In the genomic region with DNA sequence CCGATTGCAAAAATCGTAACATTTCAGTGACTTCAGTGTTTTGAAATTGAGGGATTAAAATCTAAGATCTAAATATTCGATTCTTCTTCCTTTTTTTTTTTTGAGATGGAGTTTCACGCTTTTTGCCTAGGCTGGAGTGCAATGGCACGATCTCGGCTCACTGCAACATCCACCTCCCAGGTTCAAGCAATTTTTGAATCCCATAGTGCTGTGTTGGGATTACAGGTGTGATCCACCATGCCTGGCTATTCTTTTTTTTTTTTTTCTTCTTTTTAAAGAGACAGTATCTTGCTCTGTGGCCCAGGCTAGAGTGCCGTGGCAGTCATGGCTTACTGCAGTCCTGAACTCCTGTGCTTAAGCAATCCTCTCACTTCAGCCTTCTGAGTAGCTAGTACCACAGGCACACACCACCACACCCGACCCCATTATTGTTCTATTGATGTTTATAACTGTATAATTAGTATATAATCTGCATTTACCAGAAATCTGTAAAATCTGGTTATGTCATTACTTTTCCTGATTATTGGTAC, we compare ENCODE assay signal across 1 cellular context.
TF ChIP-seq lines count a peak whose summit lies in the region.

No MANE protein-coding gene starts in this region.

TF ChIP-seq in GM23338, 12 proteins besides CTCF, POLR2A, EP300 and RAD21 (continued from another document):
- TF ChIP-seq, protein P1, sequence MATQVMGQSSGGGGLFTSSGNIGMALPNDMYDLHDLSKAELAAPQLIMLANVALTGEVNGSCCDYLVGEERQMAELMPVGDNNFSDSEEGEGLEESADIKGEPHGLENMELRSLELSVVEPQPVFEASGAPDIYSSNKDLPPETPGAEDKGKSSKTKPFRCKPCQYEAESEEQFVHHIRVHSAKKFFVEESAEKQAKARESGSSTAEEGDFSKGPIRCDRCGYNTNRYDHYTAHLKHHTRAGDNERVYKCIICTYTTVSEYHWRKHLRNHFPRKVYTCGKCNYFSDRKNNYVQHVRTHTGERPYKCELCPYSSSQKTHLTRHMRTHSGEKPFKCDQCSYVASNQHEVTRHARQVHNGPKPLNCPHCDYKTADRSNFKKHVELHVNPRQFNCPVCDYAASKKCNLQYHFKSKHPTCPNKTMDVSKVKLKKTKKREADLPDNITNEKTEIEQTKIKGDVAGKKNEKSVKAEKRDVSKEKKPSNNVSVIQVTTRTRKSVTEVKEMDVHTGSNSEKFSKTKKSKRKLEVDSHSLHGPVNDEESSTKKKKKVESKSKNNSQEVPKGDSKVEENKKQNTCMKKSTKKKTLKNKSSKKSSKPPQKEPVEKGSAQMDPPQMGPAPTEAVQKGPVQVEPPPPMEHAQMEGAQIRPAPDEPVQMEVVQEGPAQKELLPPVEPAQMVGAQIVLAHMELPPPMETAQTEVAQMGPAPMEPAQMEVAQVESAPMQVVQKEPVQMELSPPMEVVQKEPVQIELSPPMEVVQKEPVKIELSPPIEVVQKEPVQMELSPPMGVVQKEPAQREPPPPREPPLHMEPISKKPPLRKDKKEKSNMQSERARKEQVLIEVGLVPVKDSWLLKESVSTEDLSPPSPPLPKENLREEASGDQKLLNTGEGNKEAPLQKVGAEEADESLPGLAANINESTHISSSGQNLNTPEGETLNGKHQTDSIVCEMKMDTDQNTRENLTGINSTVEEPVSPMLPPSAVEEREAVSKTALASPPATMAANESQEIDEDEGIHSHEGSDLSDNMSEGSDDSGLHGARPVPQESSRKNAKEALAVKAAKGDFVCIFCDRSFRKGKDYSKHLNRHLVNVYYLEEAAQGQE (IDR thresholded peaks at IDR 0.05; ENCODE audit: unreplicated experiment): no peak
- TF ChIP-seq ZNF462 (CRISPR knock-in tag; IDR thresholded peaks at IDR 0.05) (no peak), ETS1 (IDR thresholded peaks at IDR 0.05) (no peak), STAT1 (IDR thresholded peaks at IDR 0.05; ENCODE audit: unreplicated experiment) (no peak), ZNF331 (CRISPR knock-in tag; IDR thresholded peaks at IDR 0.05; ENCODE audit: low read depth) (no peak), JUNB (IDR thresholded peaks at IDR 0.05; ENCODE audit: unreplicated experiment) (no peak), POLR2AphosphoS5 (IDR thresholded peaks at IDR 0.05; ENCODE audit: low read depth) (no peak)
